14 cellular contexts compared by ENCODE assay signal in the genomic region with DNA sequence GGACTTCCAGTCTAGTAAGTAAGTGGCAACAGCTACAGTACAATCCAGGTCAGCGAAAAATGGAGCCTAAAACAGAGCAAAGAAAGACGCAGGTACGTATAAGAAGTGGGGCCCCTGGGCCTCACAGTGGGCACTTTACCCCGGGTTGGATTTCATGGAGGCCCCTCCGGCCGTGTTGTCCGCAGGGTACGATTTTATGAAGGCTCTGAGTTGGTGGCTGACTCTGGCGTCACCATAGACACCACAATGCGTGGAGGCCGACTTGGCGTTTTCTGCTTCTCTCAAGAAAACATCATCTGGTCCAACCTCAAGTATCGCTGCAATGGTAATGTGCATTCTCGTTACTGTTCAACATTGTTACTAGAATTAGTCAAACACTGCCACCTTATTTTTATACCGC. TPM values are rescaled to one million over a fixed set of nuclear protein-coding genes. Genes with fewer than 3 reads are reported as not detected.
DNase-seq lines count a peak whose midpoint lies in the region; TF ChIP-seq lines count a peak whose summit lies in the region.
"Had no signal": no experiment of that assay in that cellular context is flagged by ENCODE, and none has a peak within 500 bp of the region (broad histone marks: within the 10 kb centered on the region; RNA-seq: fewer than 3 reads in every experiment).

No MANE protein-coding gene starts in this region.

- peaks cover 0 to 9% (median 7%) of the 10 kb centered on the region in 3 donors for H3K4me1 ChIP-seq in skeletal muscle tissue (ENCODE audit: control insufficient read depth in 3 of 3, insufficient read depth in 3 of 3, low read length in 3 of 3)
- H3K4me1 ChIP-seq: right lobe of liver had no signal

- TF ChIP-seq CTCF in glutamatergic neuron (IDR thresholded peaks at IDR 0.05; ENCODE audit: partially characterized antibody, unreplicated experiment) = no peak

- CTCF ChIA-PET in activated CD4-positive, alpha-beta memory T cell treated with anti-CD3 and anti-CD28 coated beads, Interleukin-2, amount 10 ng/mL, durations not matched to agents 7 days and 5 days (lab: Charles Lee) = interaction anchor here (4.2 to 4.3 kb wide), 2 partner anchors 158 to 204 kb away, joined by 37 to 43 read pairs; no protein-coding TSS in a partner anchor
- CTCF ChIA-PET in activated CD4-positive, alpha-beta memory T cell treated with anti-CD3 and anti-CD28 coated beads for 36 hours (lab: Charles Lee) = interaction anchor here (3.6 to 4.0 kb wide), 3 partner anchors 15 to 226 kb away, joined by 36 to 98 read pairs (median 43); no protein-coding TSS in a partner anchor

- peak overlapping the region; percentile 66 for H3K4me3 ChIP-seq in SK-N-MC
- peak overlapping the region in 2 of 3 donors; percentile 47 to 48 for H3K4me3 ChIP-seq in skeletal muscle tissue (ENCODE audit: low read length in 3 of 3)
- H3K4me3 ChIP-seq: lung had no signal

- in situ Hi-C loops in ACHN (cut with HindIII; ENCODE audit: low pct_ligation_motif_present, low pct_unique_long_range_greater_than_20kb, low sequenced_read_pairs) = no loop called here

- no peaks in the 10 kb centered on the region for H3K9me3 ChIP-seq in SK-N-MC (ENCODE audit: low read depth, low read length)
- H3K9me3 ChIP-seq in skeletal muscle tissue (ENCODE audit: control insufficient read depth in 3 of 3, low read length in 3 of 3) = no peaks in the 10 kb centered on the region
- H3K9me3 ChIP-seq: right lobe of liver, transverse colon had no signal

- no peak overlapping the region for H3K27ac Mint-ChIP-seq in activated CD4-positive, alpha-beta memory T cell treated with anti-CD3 and anti-CD28 coated beads, Interleukin-2, amount 10 ng/mL, durations not matched to agents 7 days and 5 days
- H3K27ac Mint-ChIP-seq in activated CD4-positive, alpha-beta memory T cell treated with anti-CD3 and anti-CD28 coated beads for 36 hours = no peak overlapping the region
- H3K27ac Mint-ChIP-seq in glutamatergic neuron (ENCODE audit: unreplicated experiment) = peak overlapping the region; percentile 5
- H3K27ac Mint-ChIP-seq: H9 had no signal

- H3K4me3 Mint-ChIP-seq in activated CD4-positive, alpha-beta memory T cell treated with anti-CD3 and anti-CD28 coated beads, Interleukin-2, amount 10 ng/mL, durations not matched to agents 7 days and 5 days = peak overlapping the region; percentile 56
- no peak overlapping the region for H3K4me3 Mint-ChIP-seq in activated CD4-positive, alpha-beta memory T cell treated with anti-CD3 and anti-CD28 coated beads for 36 hours
- no peak overlapping the region for H3K4me3 Mint-ChIP-seq in glutamatergic neuron (ENCODE audit: unreplicated experiment)
- H3K4me3 Mint-ChIP-seq: H9, neural crest cell had no signal

- no peak for DNase-seq in activated CD4-positive, alpha-beta memory T cell treated with anti-CD3 and anti-CD28 coated beads, Interleukin-2, amount 10 ng/mL, durations not matched to agents 7 days and 5 days
- DNase-seq in activated CD4-positive, alpha-beta memory T cell treated with anti-CD3 and anti-CD28 coated beads for 36 hours = no peak
- DNase-seq in SK-N-MC (ENCODE audit: low read depth, low spot score) (no peak), glutamatergic neuron (no peak), NCI-H1930 (lab: John Stamatoyannopoulos, UW) (no peak), ACHN (no peak), DMS79 treated with DMSO at 0.1 percent for 48 hours (lab: John Stamatoyannopoulos, UW) (no peak)
- DNase-seq: stimulated activated CD4-positive, alpha-beta T cell treated with anti-CD3 and anti-CD28 coated beads, Interleukin-4, amount 100 ng/mL, for 24 hours had no signal

- POLR2A ChIA-PET in activated CD4-positive, alpha-beta memory T cell treated with anti-CD3 and anti-CD28 coated beads, Interleukin-2, amount 10 ng/mL, durations not matched to agents 7 days and 5 days (lab: Charles Lee) = interaction anchor here (2.0 kb wide), 1 partner anchor 92 kb away, joined by 7 read pairs; no protein-coding TSS in a partner anchor
- POLR2A ChIA-PET in activated CD4-positive, alpha-beta memory T cell treated with anti-CD3 and anti-CD28 coated beads for 36 hours (lab: Charles Lee) = no interaction called here

- no peak overlapping the region for H3K9ac ChIP-seq in SK-N-MC (ENCODE audit: insufficient read length)
- no peak overlapping the region for H3K9ac ChIP-seq in skeletal muscle tissue (ENCODE audit: low read depth in 1 of 3, low read length in 3 of 3)

- H3K27me3 ChIP-seq in skeletal muscle tissue (ENCODE audit: control insufficient read depth in 3 of 3, insufficient read depth in 3 of 3, low read length in 3 of 3) = no peaks in the 10 kb centered on the region
- H3K27me3 ChIP-seq: right lobe of liver, transverse colon had no signal

- intact Hi-C loops in activated CD4-positive, alpha-beta memory T cell treated with anti-CD3 and anti-CD28 coated beads for 36 hours (cut with micrococcal nuclease) = loop anchor here (2.0 kb wide), 2 partner anchors 91 to 379 kb away; a partner anchor contains a TSS

- H3K36me3 ChIP-seq in SK-N-MC (ENCODE audit: insufficient read depth, low read length) (no peaks in the 10 kb centered on the region), skeletal muscle tissue (ENCODE audit: control insufficient read depth in 3 of 3, insufficient read depth in 3 of 3, low read length in 3 of 3) (peaks cover 0 to 17% (median 12%) of the 10 kb centered on the region in 3 donors)
- H3K36me3 ChIP-seq: right lobe of liver, transverse colon had no signal

- H3K27ac ChIP-seq in SK-N-MC (peak overlapping the region; percentile 85), skeletal muscle tissue (ENCODE audit: low read depth, low read length) (peak overlapping the region; percentile 43)

- peaks cover 16% of the 10 kb centered on the region for H3K4me1 Mint-ChIP-seq in activated CD4-positive, alpha-beta memory T cell treated with anti-CD3 and anti-CD28 coated beads, Interleukin-2, amount 10 ng/mL, durations not matched to agents 7 days and 5 days
- H3K4me1 Mint-ChIP-seq in activated CD4-positive, alpha-beta memory T cell treated with anti-CD3 and anti-CD28 coated beads for 36 hours (ENCODE audit: low read depth) = peaks cover 11% of the 10 kb centered on the region
- peaks cover 10% of the 10 kb centered on the region for H3K4me1 Mint-ChIP-seq in glutamatergic neuron (ENCODE audit: low read depth, unreplicated experiment)

- H3K36me3 Mint-ChIP-seq in activated CD4-positive, alpha-beta memory T cell treated with anti-CD3 and anti-CD28 coated beads, Interleukin-2, amount 10 ng/mL, durations not matched to agents 7 days and 5 days (ENCODE audit: low read depth) = no peaks in the 10 kb centered on the region
- H3K36me3 Mint-ChIP-seq in activated CD4-positive, alpha-beta memory T cell treated with anti-CD3 and anti-CD28 coated beads for 36 hours = no peaks in the 10 kb centered on the region
- H3K36me3 Mint-ChIP-seq in glutamatergic neuron (ENCODE audit: unreplicated experiment) = no peaks in the 10 kb centered on the region

- H3K9me3 Mint-ChIP-seq in activated CD4-positive, alpha-beta memory T cell treated with anti-CD3 and anti-CD28 coated beads, Interleukin-2, amount 10 ng/mL, durations not matched to agents 7 days and 5 days = no peaks in the 10 kb centered on the region
- no peaks in the 10 kb centered on the region for H3K9me3 Mint-ChIP-seq in activated CD4-positive, alpha-beta memory T cell treated with anti-CD3 and anti-CD28 coated beads for 36 hours
- no peaks in the 10 kb centered on the region for H3K9me3 Mint-ChIP-seq in glutamatergic neuron (ENCODE audit: unreplicated experiment)
- H3K9me3 Mint-ChIP-seq: H9, neural crest cell had no signal

- no peaks in the 10 kb centered on the region for H3K27me3 Mint-ChIP-seq in activated CD4-positive, alpha-beta memory T cell treated with anti-CD3 and anti-CD28 coated beads, Interleukin-2, amount 10 ng/mL, durations not matched to agents 7 days and 5 days
- H3K27me3 Mint-ChIP-seq in activated CD4-positive, alpha-beta memory T cell treated with anti-CD3 and anti-CD28 coated beads for 36 hours = no peaks in the 10 kb centered on the region
- H3K27me3 Mint-ChIP-seq in glutamatergic neuron (ENCODE audit: unreplicated experiment) = no peaks in the 10 kb centered on the region

RNA-seq across cellular contexts. Expression of a gene that starts 47.1 kb away (rescaled TPM):
- total RNA-seq in activated CD4-positive, alpha-beta memory T cell treated with anti-CD3 and anti-CD28 coated beads, Interleukin-2, amount 10 ng/mL, durations not matched to agents 7 days and 5 days = 1 to 10 TPM; 2.2 to 3.6 TPM
- total RNA-seq in activated CD4-positive, alpha-beta memory T cell treated with anti-CD3 and anti-CD28 coated beads for 36 hours = 1 to 10 TPM; 1.8 to 2.2 TPM
- total RNA-seq in glutamatergic neuron (ENCODE audit: unreplicated experiment) (41.1 TPM), skeletal muscle tissue (135 TPM)
